ENCODE assay signal across 20 cellular contexts in the genomic region with DNA sequence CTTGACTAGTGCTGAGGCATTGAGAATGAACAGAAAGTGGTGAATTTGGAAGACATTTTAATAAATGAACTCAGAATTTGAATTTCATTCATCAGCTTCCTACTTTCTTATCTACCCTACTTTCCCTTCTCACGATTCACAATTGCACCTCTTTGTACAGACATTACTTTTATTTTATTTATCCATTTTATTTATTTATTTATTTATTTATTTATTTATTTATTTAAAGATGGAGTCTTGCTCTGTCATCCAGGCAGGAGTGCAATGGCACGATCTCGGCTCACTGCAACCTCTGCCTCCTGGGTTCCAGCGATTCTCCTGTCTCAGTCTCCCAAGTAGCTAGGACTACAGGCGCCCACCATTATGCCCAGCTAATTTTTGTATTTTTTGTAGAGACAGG. TPM values are rescaled to one million over a fixed set of nuclear protein-coding genes. Genes with fewer than 3 reads are reported as not detected.
"Had no signal": no experiment of that assay in that cellular context is flagged by ENCODE, and none has a peak within 500 bp of the region (broad histone marks: within the 10 kb centered on the region; RNA-seq: fewer than 3 reads in every experiment).

No MANE protein-coding gene starts in this region.

RNA-seq across cellular contexts. Expression of gene CPXCR1, which starts 5.3 kb away (rescaled TPM):
- total RNA-seq: activated naive CD4-positive, alpha-beta T cell treated with anti-CD3 and anti-CD28 coated beads for 36 hours; activated naive CD4-positive, alpha-beta T cell treated with anti-CD3 and anti-CD28 coated beads, Interleukin-2, amount 50 U/mL, for 72 hours; activated naive CD8-positive, alpha-beta T cell treated with anti-CD3 and anti-CD28 coated beads for 36 hours; activated naive CD8-positive, alpha-beta T cell treated with anti-CD3 and anti-CD28 coated beads, Interleukin-2, amount 10 ng/mL, durations not matched to agents 7 days and 5 days; activated T-cell treated with anti-CD3 and anti-CD28 coated beads, Interleukin-2, amount 50 U/mL, for 4 hours; activated T-cell treated with anti-CD3 and anti-CD28 coated beads, Interleukin-2, amount 50 U/mL, for 72 hours; activated T-helper 1 cell treated with anti-CD3 and anti-CD28 coated beads, Interleukin-12 subunit alpha, Interleukin-12 subunit beta, Interleukin-2, Interleukin-4 antibody, amounts not matched to agents 30 ng/mL and 10 ng/mL and 1 ng/mL, durations not matched to agents 14 hours and 24 hours and 36 hours; activated T-helper 17 cell treated with anti-CD3 and anti-CD28 coated beads, Interleukin-2, amount 50 U/mL, for 72 hours; activated T-helper 2 cell treated with anti-CD3 and anti-CD28 coated beads, Interferon-gamma antibody, Interleukin-2, Interleukin-4, amounts not matched to agents 10 μg/mL and 5 μg/mL and 100 μg/mL, durations not matched to agents 14 hours and 24 hours and 36 hours; adrenal gland; aorta; ascending aorta; astrocyte; body of pancreas; breast epithelium; bronchial epithelial cell; cardiac muscle cell; cardiac septum; cerebellum; chondrocyte had no signal
